ENCODE assay signal across 13 cellular contexts in genomic region chr19:47485210-47485609, GRCh38. TPM values are rescaled to one million over a fixed set of nuclear protein-coding genes. Genes with fewer than 3 reads are reported as not detected.
DNase-seq lines count a peak whose midpoint lies in the region; ATAC-seq, FAIRE-seq and TF ChIP-seq lines count a peak whose summit lies in the region.
"Had no signal": no experiment of that assay in that cellular context is flagged by ENCODE, and none has a peak within 500 bp of the region (broad histone marks: within the 10 kb centered on the region; RNA-seq: fewer than 3 reads in every experiment).

No MANE protein-coding gene starts in this region.

- H3K4me3 ChIP-seq in SK-N-MC (no peak overlapping the region), endothelial cell of umbilical vein (replicated peaks in 1 of 3; ENCODE audit: insufficient read depth in 1 of 3, low read depth in 1 of 3, low read length in 3 of 3) (no peak overlapping the region), testis (no peak overlapping the region)

- no peak for FAIRE-seq in endothelial cell of umbilical vein (lab: Jason Lieb, UNC)

- TF ChIP-seq CTCF in endothelial cell of umbilical vein (IDR thresholded peaks at IDR 0.05; ENCODE audit: extremely low read depth in 1 of 2, insufficient read depth in 1 of 2, low read depth in 1 of 2, low read length in 2 of 2) (no peak), testis (IDR thresholded peaks at IDR 0.05) (no peak)

- intact Hi-C loops in endothelial cell of umbilical vein (cut with micrococcal nuclease) = no loop called here
- intact Hi-C loops in testis (cut with DNase I; ENCODE audit: low total_unique reads) = no loop called here

- H3K4me1 ChIP-seq in endothelial cell of umbilical vein (ENCODE audit: control insufficient read depth, extremely low read depth, insufficient read depth, low read length) (peaks cover 3% of the 10 kb centered on the region), testis (peaks cover 6% of the 10 kb centered on the region)

- WGBS in testis, 2 donors = 75 to 91% methylated on average over 6 of the region's 6 CpGs

- TF ChIP-seq POLR2A in endothelial cell of umbilical vein (IDR thresholded peaks at IDR 0.05; ENCODE audit: low read depth, low read length) (no peak), testis (IDR thresholded peaks at IDR 0.05) (no peak)

- no peak overlapping the region for H2AFZ ChIP-seq in endothelial cell of umbilical vein (ENCODE audit: low read depth, low read length)

- H3K9me3 Mint-ChIP-seq in activated CD8-positive, alpha-beta memory T cell treated with anti-CD3 and anti-CD28 coated beads, Interleukin-2, amount 10 ng/mL, durations not matched to agents 7 days and 5 days (ENCODE audit: low read depth) = no peaks in the 10 kb centered on the region
- no peaks in the 10 kb centered on the region for H3K9me3 Mint-ChIP-seq in stimulated activated memory B cell treated with anti-CD40 and anti-IgM and Interleukin-4, amounts not matched to agents 10 μg/mL and 1 μg/mL and 100 μg/mL, for 72 hours

- DNase-seq in activated CD8-positive, alpha-beta memory T cell treated with anti-CD3 and anti-CD28 coated beads, Interleukin-2, amount 10 ng/mL, durations not matched to agents 7 days and 5 days = peak; percentile 56
- DNase-seq in activated CD8-positive, alpha-beta memory T cell treated with anti-CD3 and anti-CD28 coated beads for 24 hours = no peak
- DNase-seq in SK-N-MC (ENCODE audit: low read depth, low spot score) (no peak), endothelial cell of umbilical vein (ENCODE audit: low read depth, low spot score) (no peak), testis (no peak)
- DNase-seq: activated gamma-delta T cell; NCI-H2107; stimulated activated CD4-positive, alpha-beta T cell treated with anti-CD3 and anti-CD28 coated beads, Interleukin-12 subunit alpha, Interleukin-12 subunit beta, amount 100 ng/mL, for 4 hours; SW 1271; upper lobe of left lung had no signal

- ATAC-seq in activated CD8-positive, alpha-beta memory T cell treated with anti-CD3 and anti-CD28 coated beads, Interleukin-2, amount 10 ng/mL, durations not matched to agents 7 days and 5 days = no peak
- no peak for ATAC-seq in stimulated activated memory B cell treated with anti-CD40 and anti-IgM and Interleukin-4, amounts not matched to agents 10 μg/mL and 1 μg/mL and 100 μg/mL, for 72 hours
- ATAC-seq in HG02973 (IDR thresholded peaks at IDR 0.05; ENCODE audit: unreplicated experiment) (no peak), GM21825 (IDR thresholded peaks at IDR 0.05; ENCODE audit: unreplicated experiment) (no peak)

- H3K27me3 ChIP-seq in endothelial cell of umbilical vein (ENCODE audit: control insufficient read depth in 2 of 2, insufficient read depth in 2 of 2, low read length in 2 of 2) (no peaks in the 10 kb centered on the region), testis (no peaks in the 10 kb centered on the region)
- H3K27me3 ChIP-seq: upper lobe of left lung had no signal

- no peaks in the 10 kb centered on the region for H3K79me2 ChIP-seq in endothelial cell of umbilical vein (ENCODE audit: control insufficient read depth, insufficient read depth, low read length)

- H3K9ac ChIP-seq in SK-N-MC (ENCODE audit: insufficient read length) (no peak overlapping the region), endothelial cell of umbilical vein (replicated peaks; ENCODE audit: extremely low read depth, insufficient read depth, low read length) (no peak overlapping the region)

- H4K20me1 ChIP-seq in endothelial cell of umbilical vein (replicated peaks; ENCODE audit: control insufficient read depth, extremely low read depth, insufficient read depth, low read length) = no peaks in the 10 kb centered on the region

- H3K9me3 ChIP-seq in SK-N-MC (ENCODE audit: low read depth, low read length) (no peaks in the 10 kb centered on the region), endothelial cell of umbilical vein (replicated peaks; ENCODE audit: control insufficient read depth, insufficient read depth, low read length) (no peaks in the 10 kb centered on the region), testis (no peaks in the 10 kb centered on the region)
- H3K9me3 ChIP-seq: upper lobe of left lung had no signal

- dilution Hi-C loops in endothelial cell of umbilical vein (cut with MboI; ENCODE audit: extremely low pct_ligation_motif_present, low sequenced_read_pairs) = no loop called here

- H3K9me1 ChIP-seq in endothelial cell of umbilical vein (replicated peaks; ENCODE audit: control insufficient read depth, extremely low read depth, insufficient read depth, low read length) = no peaks in the 10 kb centered on the region

- H3K36me3 Mint-ChIP-seq in activated CD8-positive, alpha-beta memory T cell treated with anti-CD3 and anti-CD28 coated beads, Interleukin-2, amount 10 ng/mL, durations not matched to agents 7 days and 5 days = peaks cover 11% of the 10 kb centered on the region
- peaks cover 12% of the 10 kb centered on the region for H3K36me3 Mint-ChIP-seq in stimulated activated memory B cell treated with anti-CD40 and anti-IgM and Interleukin-4, amounts not matched to agents 10 μg/mL and 1 μg/mL and 100 μg/mL, for 72 hours

- H3K36me3 ChIP-seq in SK-N-MC (ENCODE audit: insufficient read depth, low read length) = no peaks in the 10 kb centered on the region
- peaks cover 0 to 11% of the 10 kb centered on the region in 2 experiments for H3K36me3 ChIP-seq in endothelial cell of umbilical vein (ENCODE audit: control insufficient read depth in 2 of 2, extremely low read depth in 1 of 2, insufficient read depth in 2 of 2, low read length in 2 of 2)
- no peaks in the 10 kb centered on the region for H3K36me3 ChIP-seq in testis (ENCODE audit: low read depth, missing control alignments)

- H3K27ac ChIP-seq in SK-N-MC = peak overlapping the region; percentile 25; the same call in 1 of the 2 replicates
- no peak overlapping the region for H3K27ac ChIP-seq in endothelial cell of umbilical vein (ENCODE audit: insufficient read depth, low read depth, low read length)
- peak overlapping the region in 1 of 2 donors; percentile 91 for H3K27ac ChIP-seq in testis

- H3K4me2 ChIP-seq in endothelial cell of umbilical vein (ENCODE audit: insufficient read depth, low read length) = peak overlapping the region; percentile 14

- peak overlapping the region; percentile 97 for H3K27ac Mint-ChIP-seq in activated CD8-positive, alpha-beta memory T cell treated with anti-CD3 and anti-CD28 coated beads, Interleukin-2, amount 10 ng/mL, durations not matched to agents 7 days and 5 days
- H3K27ac Mint-ChIP-seq in stimulated activated memory B cell treated with anti-CD40 and anti-IgM and Interleukin-4, amounts not matched to agents 10 μg/mL and 1 μg/mL and 100 μg/mL, for 72 hours = peak overlapping the region; percentile 97

- peaks cover 32% of the 10 kb centered on the region for H3K4me1 Mint-ChIP-seq in activated CD8-positive, alpha-beta memory T cell treated with anti-CD3 and anti-CD28 coated beads, Interleukin-2, amount 10 ng/mL, durations not matched to agents 7 days and 5 days
- H3K4me1 Mint-ChIP-seq in stimulated activated memory B cell treated with anti-CD40 and anti-IgM and Interleukin-4, amounts not matched to agents 10 μg/mL and 1 μg/mL and 100 μg/mL, for 72 hours = peaks cover 46% of the 10 kb centered on the region

- BruUV-seq in endothelial cell of umbilical vein (replicated peaks; lab: Mats Ljungman, UMichigan) = no TSS peak

- H3K4me3 Mint-ChIP-seq in activated CD8-positive, alpha-beta memory T cell treated with anti-CD3 and anti-CD28 coated beads, Interleukin-2, amount 10 ng/mL, durations not matched to agents 7 days and 5 days = peak overlapping the region; percentile 87
- peak overlapping the region; percentile 97 for H3K4me3 Mint-ChIP-seq in stimulated activated memory B cell treated with anti-CD40 and anti-IgM and Interleukin-4, amounts not matched to agents 10 μg/mL and 1 μg/mL and 100 μg/mL, for 72 hours

- POLR2A ChIA-PET in endothelial cell of umbilical vein (lab: Charles Lee) = no interaction called here

- CTCF ChIA-PET in activated CD8-positive, alpha-beta memory T cell treated with anti-CD3 and anti-CD28 coated beads, Interleukin-2, amount 10 ng/mL, durations not matched to agents 7 days and 5 days (lab: Charles Lee) = interaction anchor here (1.5 to 3.6 kb wide), 5 partner anchors 11 to 214 kb away, joined by 4 to 62 read pairs (median 11); partner anchors contain the start of gene NAPA
- CTCF ChIA-PET in endothelial cell of umbilical vein (lab: Charles Lee) = interaction anchor here (1.7 to 1.8 kb wide), 3 partner anchors 57 to 222 kb away, joined by 6 to 10 read pairs (median 8); no protein-coding TSS in a partner anchor

- peaks cover 2% of the 10 kb centered on the region for H3K27me3 Mint-ChIP-seq in activated CD8-positive, alpha-beta memory T cell treated with anti-CD3 and anti-CD28 coated beads, Interleukin-2, amount 10 ng/mL, durations not matched to agents 7 days and 5 days
- no peaks in the 10 kb centered on the region for H3K27me3 Mint-ChIP-seq in stimulated activated memory B cell treated with anti-CD40 and anti-IgM and Interleukin-4, amounts not matched to agents 10 μg/mL and 1 μg/mL and 100 μg/mL, for 72 hours

RNA-seq across cellular contexts. Expression of gene KPTN, which starts 1.2 kb away (rescaled TPM):
- 10 to 100 TPM; 11.0 to 13.3 TPM for total RNA-seq in activated CD8-positive, alpha-beta memory T cell treated with anti-CD3 and anti-CD28 coated beads, Interleukin-2, amount 10 ng/mL, durations not matched to agents 7 days and 5 days
- total RNA-seq in endothelial cell of umbilical vein (13.7 and 15.5 TPM in 2 replicates), testis (10 to 100 TPM; 12.9 to 30.0 TPM)
- polyA plus RNA-seq in endothelial cell of umbilical vein (14.7 and 15.7 TPM in 2 replicates), testis (ENCODE audit: insufficient read depth, low read depth, low replicate concordance) (13.5 TPM)
- 10.5 and 10.7 TPM in 2 replicates for polyA plus RNA-seq in endothelial cell of umbilical vein (2011; cell fraction: cytosol; rRNA removed)
- polyA plus RNA-seq in endothelial cell of umbilical vein (2011; cell fraction: nucleus; rRNA removed) = 36.1 and 36.6 TPM in 2 replicates
- 6.5 and 13.6 TPM in 2 replicates for polyA plus RNA-seq in endothelial cell of umbilical vein (2012)
- 7.9 and 8.4 TPM in 2 replicates for polyA minus RNA-seq in endothelial cell of umbilical vein
- 6.9 TPM for polyA minus RNA-seq in endothelial cell of umbilical vein (2011; cell fraction: cytosol; rRNA and poly(A)+ RNA removed)
- 3.3 and 4.6 TPM in 2 replicates for polyA minus RNA-seq in endothelial cell of umbilical vein (2011; cell fraction: nucleus; rRNA and poly(A)+ RNA removed)

RNA-seq across cellular contexts. Expression of gene SLC8A2, which starts 13.5 kb away (rescaled TPM):
- total RNA-seq in activated CD8-positive, alpha-beta memory T cell treated with anti-CD3 and anti-CD28 coated beads, Interleukin-2, amount 10 ng/mL, durations not matched to agents 7 days and 5 days = under 1 TPM; 0.14 to 0.32 TPM
- not detected in 2 replicates for total RNA-seq in endothelial cell of umbilical vein
- polyA plus RNA-seq in endothelial cell of umbilical vein = not detected in 2 replicates
- not detected in 2 replicates for polyA plus RNA-seq in endothelial cell of umbilical vein (2011; cell fraction: cytosol; rRNA removed)
- 0.29 TPM in 1 of 2 replicates, not detected in the other for polyA plus RNA-seq in endothelial cell of umbilical vein (2011; cell fraction: nucleus; rRNA removed)
- not detected in 2 replicates for polyA plus RNA-seq in endothelial cell of umbilical vein (2012)
- polyA minus RNA-seq in endothelial cell of umbilical vein = not detected in 2 replicates
- polyA minus RNA-seq in endothelial cell of umbilical vein (2011; cell fraction: cytosol; rRNA and poly(A)+ RNA removed) = not detected
- polyA minus RNA-seq in endothelial cell of umbilical vein (2011; cell fraction: nucleus; rRNA and poly(A)+ RNA removed) = not detected in 2 replicates
- 10 to 100 TPM in 1 of 2 donors, 1 to 10 TPM in 1; 5.0 to 12.9 TPM for total RNA-seq in testis
- polyA plus RNA-seq in testis (ENCODE audit: insufficient read depth, low read depth, low replicate concordance) = 4.2 TPM

RNA-seq across cellular contexts. Expression of gene NAPA, which starts 29.7 kb away (rescaled TPM):
- 100 to 1,000 TPM; 102 to 124 TPM for total RNA-seq in activated CD8-positive, alpha-beta memory T cell treated with anti-CD3 and anti-CD28 coated beads, Interleukin-2, amount 10 ng/mL, durations not matched to agents 7 days and 5 days
- 107 TPM in 2 replicates for total RNA-seq in endothelial cell of umbilical vein
- polyA plus RNA-seq in endothelial cell of umbilical vein = 154 and 172 TPM in 2 replicates
- polyA plus RNA-seq in endothelial cell of umbilical vein (2011; cell fraction: cytosol; rRNA removed) = 131 and 147 TPM in 2 replicates
- polyA plus RNA-seq in endothelial cell of umbilical vein (2011; cell fraction: nucleus; rRNA removed) = 82.0 and 97.2 TPM in 2 replicates
- 104 and 106 TPM in 2 replicates for polyA plus RNA-seq in endothelial cell of umbilical vein (2012)
- polyA minus RNA-seq in endothelial cell of umbilical vein = 90.1 and 147 TPM in 2 replicates
- 63.0 TPM for polyA minus RNA-seq in endothelial cell of umbilical vein (2011; cell fraction: cytosol; rRNA and poly(A)+ RNA removed)
- 35.5 and 37.6 TPM in 2 replicates for polyA minus RNA-seq in endothelial cell of umbilical vein (2011; cell fraction: nucleus; rRNA and poly(A)+ RNA removed)
- total RNA-seq in testis = 100 to 1,000 TPM; 227 to 257 TPM
- 194 TPM for polyA plus RNA-seq in testis (ENCODE audit: insufficient read depth, low read depth, low replicate concordance)
